Comparison of ENCODE assay signal across 19 cellular contexts in the genomic region with DNA sequence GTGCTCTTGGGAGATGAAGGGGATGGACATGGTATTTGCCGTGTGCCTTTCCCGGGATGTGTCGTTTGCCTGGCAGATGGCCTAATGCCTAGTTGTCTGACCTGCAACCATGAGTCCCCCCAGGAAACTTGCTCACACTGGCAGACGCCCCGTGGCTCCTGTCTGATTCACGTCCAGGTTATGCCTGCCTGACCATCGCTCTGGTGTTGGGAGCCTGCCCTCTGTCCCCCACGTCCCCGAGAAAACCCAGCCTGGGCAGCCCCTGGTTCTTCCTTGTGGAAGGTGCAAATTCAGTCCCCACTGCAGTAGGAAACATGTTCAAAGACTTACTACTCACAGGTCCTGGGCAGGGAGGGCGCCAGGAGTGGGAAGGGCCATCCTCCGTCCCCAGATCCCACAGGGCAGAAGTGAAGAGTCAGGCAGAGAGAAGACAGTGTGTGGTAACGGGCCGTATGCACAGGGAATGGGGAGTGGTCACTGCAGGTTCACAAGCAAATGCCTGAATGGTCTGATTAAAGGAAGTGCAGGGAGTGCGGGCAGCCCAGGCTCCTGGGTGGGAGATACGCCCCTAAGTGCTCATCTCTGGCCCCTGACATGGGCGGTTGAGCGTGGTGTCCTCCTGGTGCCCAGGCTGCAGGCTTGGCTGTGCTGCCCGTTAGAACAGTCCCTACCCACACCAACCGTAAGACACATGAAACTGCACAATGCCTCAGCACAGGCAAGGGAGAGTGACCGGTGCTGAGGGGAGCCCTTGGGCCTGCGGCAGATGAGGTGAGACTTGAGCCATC. TPM values are rescaled to one million over a fixed set of nuclear protein-coding genes. Genes with fewer than 3 reads are reported as not detected.
DNase-seq lines count a peak whose midpoint lies in the region; ATAC-seq, FAIRE-seq and TF ChIP-seq lines count a peak whose summit lies in the region.
"Had no signal": no experiment of that assay in that cellular context is flagged by ENCODE, and none has a peak within 500 bp of the region (broad histone marks: within the 10 kb centered on the region; RNA-seq: fewer than 3 reads in every experiment).

No MANE protein-coding gene starts in this region.

- H3K27ac Mint-ChIP-seq in activated CD4-positive, alpha-beta T cell treated with anti-CD3 and anti-CD28 coated beads, Interleukin-2, amount 10 ng/mL, durations not matched to agents 24 days and 14 days, result peak overlapping the region; percentile 34
- peak overlapping the region; percentile 66 for H3K27ac Mint-ChIP-seq in activated CD4-positive, alpha-beta memory T cell treated with anti-CD3 and anti-CD28 coated beads, Interleukin-2, amount 10 ng/mL, durations not matched to agents 7 days and 5 days
- H3K27ac Mint-ChIP-seq in neural crest cell (ENCODE audit: unreplicated experiment), result peak overlapping the region; percentile 37

- TF ChIP-seq CTCF in neural crest cell (conservative IDR thresholded peaks at IDR 0.05), result no peak

- intact Hi-C loops in activated CD4-positive, alpha-beta T cell treated with anti-CD3 and anti-CD28 coated beads, Interleukin-2, amount 10 ng/mL, durations not matched to agents 24 days and 14 days (cut with micrococcal nuclease), result no loop called here

- peaks cover 39% of the 10 kb centered on the region for H3K4me1 Mint-ChIP-seq in activated CD4-positive, alpha-beta T cell treated with anti-CD3 and anti-CD28 coated beads, Interleukin-2, amount 10 ng/mL, durations not matched to agents 24 days and 14 days
- peaks cover 55% of the 10 kb centered on the region for H3K4me1 Mint-ChIP-seq in activated CD4-positive, alpha-beta memory T cell treated with anti-CD3 and anti-CD28 coated beads, Interleukin-2, amount 10 ng/mL, durations not matched to agents 7 days and 5 days
- no peaks in the 10 kb centered on the region for H3K4me1 Mint-ChIP-seq in neural crest cell

- H3K27me3 Mint-ChIP-seq in activated CD4-positive, alpha-beta T cell treated with anti-CD3 and anti-CD28 coated beads, Interleukin-2, amount 10 ng/mL, durations not matched to agents 24 days and 14 days, result no peaks in the 10 kb centered on the region
- no peaks in the 10 kb centered on the region for H3K27me3 Mint-ChIP-seq in activated CD4-positive, alpha-beta memory T cell treated with anti-CD3 and anti-CD28 coated beads, Interleukin-2, amount 10 ng/mL, durations not matched to agents 7 days and 5 days
- H3K27me3 Mint-ChIP-seq in neural crest cell (ENCODE audit: low read depth), result peaks cover 48% of the 10 kb centered on the region

- POLR2A ChIA-PET in activated CD4-positive, alpha-beta memory T cell treated with anti-CD3 and anti-CD28 coated beads, Interleukin-2, amount 10 ng/mL, durations not matched to agents 7 days and 5 days (lab: Charles Lee), result interaction anchor here (1.1 to 5.8 kb wide), 2 partner anchors 12 to 28 kb away, joined by 4 to 77 read pairs; partner anchors contain the start of genes CTU2, MVD and RNF166

- H3K36me3 Mint-ChIP-seq in activated CD4-positive, alpha-beta T cell treated with anti-CD3 and anti-CD28 coated beads, Interleukin-2, amount 10 ng/mL, durations not matched to agents 24 days and 14 days (ENCODE audit: low read depth), result no peaks in the 10 kb centered on the region
- H3K36me3 Mint-ChIP-seq in activated CD4-positive, alpha-beta memory T cell treated with anti-CD3 and anti-CD28 coated beads, Interleukin-2, amount 10 ng/mL, durations not matched to agents 7 days and 5 days (ENCODE audit: low read depth), result peaks cover 3% of the 10 kb centered on the region
- no peaks in the 10 kb centered on the region for H3K36me3 Mint-ChIP-seq in neural crest cell (ENCODE audit: low read depth)

- no peak for ATAC-seq in GM18519 (IDR thresholded peaks at IDR 0.05; ENCODE audit: low FRiP score, unreplicated experiment)
- ATAC-seq: left colon, SK-N-SH treated with all-trans-retinoic acid at 6 μM for 48 hours had no signal

- no peaks in the 10 kb centered on the region for H3K9me3 Mint-ChIP-seq in activated CD4-positive, alpha-beta T cell treated with anti-CD3 and anti-CD28 coated beads, Interleukin-2, amount 10 ng/mL, durations not matched to agents 24 days and 14 days
- H3K9me3 Mint-ChIP-seq in activated CD4-positive, alpha-beta memory T cell treated with anti-CD3 and anti-CD28 coated beads, Interleukin-2, amount 10 ng/mL, durations not matched to agents 7 days and 5 days, result no peaks in the 10 kb centered on the region
- no peaks in the 10 kb centered on the region for H3K9me3 Mint-ChIP-seq in neural crest cell

- CTCF ChIA-PET in activated CD4-positive, alpha-beta memory T cell treated with anti-CD3 and anti-CD28 coated beads, Interleukin-2, amount 10 ng/mL, durations not matched to agents 7 days and 5 days (lab: Charles Lee), result interaction anchor here (1.7 kb wide), 1 partner anchor 10 kb away, joined by 4 read pairs; no protein-coding TSS in a partner anchor

- no peak for FAIRE-seq in urothelium cell line (lab: Jason Lieb, UNC)
- FAIRE-seq: endometrium, RCC 7860, small intestine had no signal

- peak overlapping the region; percentile 50 for H3K4me3 Mint-ChIP-seq in activated CD4-positive, alpha-beta T cell treated with anti-CD3 and anti-CD28 coated beads, Interleukin-2, amount 10 ng/mL, durations not matched to agents 24 days and 14 days
- peak overlapping the region; percentile 4 for H3K4me3 Mint-ChIP-seq in activated CD4-positive, alpha-beta memory T cell treated with anti-CD3 and anti-CD28 coated beads, Interleukin-2, amount 10 ng/mL, durations not matched to agents 7 days and 5 days
- H3K4me3 Mint-ChIP-seq in neural crest cell, result no peak overlapping the region

- no peak for DNase-seq in activated CD4-positive, alpha-beta T cell treated with anti-CD3 and anti-CD28 coated beads, Interleukin-2, amount 10 ng/mL, durations not matched to agents 24 days and 14 days
- DNase-seq in activated CD4-positive, alpha-beta T cell treated with anti-CD3 and anti-CD28 coated beads, Interleukin-2, amount 50 U/mL, for 48 hours, result no peak
- no peak for DNase-seq in activated CD4-positive, alpha-beta memory T cell treated with anti-CD3 and anti-CD28 coated beads, Interleukin-2, amount 10 ng/mL, durations not matched to agents 7 days and 5 days
- DNase-seq in neural crest cell (ENCODE audit: low read depth, low spot score), result no peak
- no peak for DNase-seq in urothelium cell line (ENCODE audit: low spot score)
- DNase-seq: amygdala, cerebellar nuclear complex, EL, left colon, NCI-H2171 treated with DMSO at 0.1 percent for 48 hours, NCI-H82, posterior cingulate gyrus, small intestine had no signal

RNA-seq across cellular contexts. Expression of gene SNAI3, which starts 4.2 kb away (rescaled TPM):
- total RNA-seq in activated CD4-positive, alpha-beta T cell treated with anti-CD3 and anti-CD28 coated beads, Interleukin-2, amount 10 ng/mL, durations not matched to agents 24 days and 14 days, result 3.0 and 3.3 TPM in 2 replicates
- 10 to 100 TPM; 16.5 to 16.6 TPM for total RNA-seq in activated CD4-positive, alpha-beta memory T cell treated with anti-CD3 and anti-CD28 coated beads, Interleukin-2, amount 10 ng/mL, durations not matched to agents 7 days and 5 days
- not detected in 2 replicates for total RNA-seq in neural crest cell
- total RNA-seq: A172, fibroblast of villous mesenchyme had no signal

RNA-seq across cellular contexts. Expression of gene RNF166, which starts 15.7 kb away (rescaled TPM):
- 47.3 and 49.7 TPM in 2 replicates for total RNA-seq in activated CD4-positive, alpha-beta T cell treated with anti-CD3 and anti-CD28 coated beads, Interleukin-2, amount 10 ng/mL, durations not matched to agents 24 days and 14 days
- 100 to 1,000 TPM; 155 to 156 TPM for total RNA-seq in activated CD4-positive, alpha-beta memory T cell treated with anti-CD3 and anti-CD28 coated beads, Interleukin-2, amount 10 ng/mL, durations not matched to agents 7 days and 5 days
- 30.7 and 31.3 TPM in 2 replicates for total RNA-seq in neural crest cell

RNA-seq across cellular contexts. Expression of gene CTU2, which starts 15.8 kb away (rescaled TPM):
- 68.8 and 69.9 TPM in 2 replicates for total RNA-seq in activated CD4-positive, alpha-beta T cell treated with anti-CD3 and anti-CD28 coated beads, Interleukin-2, amount 10 ng/mL, durations not matched to agents 24 days and 14 days
- 10 to 100 TPM; 16.5 to 17.3 TPM for total RNA-seq in activated CD4-positive, alpha-beta memory T cell treated with anti-CD3 and anti-CD28 coated beads, Interleukin-2, amount 10 ng/mL, durations not matched to agents 7 days and 5 days
- total RNA-seq in neural crest cell, result 27.4 and 32.1 TPM in 2 replicates

RNA-seq across cellular contexts. Expression of gene MVD, which starts 27.6 kb away (rescaled TPM):
- 95.7 and 102 TPM in 2 replicates for total RNA-seq in activated CD4-positive, alpha-beta T cell treated with anti-CD3 and anti-CD28 coated beads, Interleukin-2, amount 10 ng/mL, durations not matched to agents 24 days and 14 days
- total RNA-seq in activated CD4-positive, alpha-beta memory T cell treated with anti-CD3 and anti-CD28 coated beads, Interleukin-2, amount 10 ng/mL, durations not matched to agents 7 days and 5 days, result 100 to 1,000 TPM; 134 to 139 TPM
- total RNA-seq in neural crest cell, result 171 and 196 TPM in 2 replicates

RNA-seq across cellular contexts. Expression of gene CYBA, which starts 39.7 kb away (rescaled TPM):
- 222 and 228 TPM in 2 replicates for total RNA-seq in activated CD4-positive, alpha-beta T cell treated with anti-CD3 and anti-CD28 coated beads, Interleukin-2, amount 10 ng/mL, durations not matched to agents 24 days and 14 days
- 100 to 1,000 TPM; 580 to 588 TPM for total RNA-seq in activated CD4-positive, alpha-beta memory T cell treated with anti-CD3 and anti-CD28 coated beads, Interleukin-2, amount 10 ng/mL, durations not matched to agents 7 days and 5 days
- total RNA-seq in neural crest cell, result 22.0 and 22.3 TPM in 2 replicates
